28 cellular contexts compared by ENCODE assay signal in genomic region chr12:65761301-65761700, GRCh38.
A peak's percentile ranks its signal among the peaks of the same experiment; 100 is the strongest.
DNase-seq lines count a peak whose midpoint lies in the region; ATAC-seq and TF ChIP-seq lines count a peak whose summit lies in the region.
"Had no signal": no experiment of that assay in that cellular context is flagged by ENCODE, and none has a peak within 500 bp of the region (broad histone marks: within the 10 kb centered on the region; RNA-seq: fewer than 3 reads in every experiment).

No MANE protein-coding gene starts in this region.

- peaks cover 27% of the 10 kb centered on the region for H3K4me1 Mint-ChIP-seq in endodermal cell
- H3K4me1 Mint-ChIP-seq: CD14-positive monocyte; CD8-positive, alpha-beta memory T cell had no signal

- H3K9me3 Mint-ChIP-seq in endodermal cell: peaks cover 1% of the 10 kb centered on the region
- H3K9me3 Mint-ChIP-seq: CD14-positive monocyte; CD8-positive, alpha-beta memory T cell; HFFc6 had no signal

- intact Hi-C loops in esophagus muscularis mucosa (cut with DNase I): no loop called here

- H3K9ac ChIP-seq in HUES64 (ENCODE audit: low read depth, low read length) (0 out of 2 replicates have a peak overlapping the region, but pooled peaks have one; percentile 8), endodermal cell (ENCODE audit: extremely low read depth, low read length, poor library complexity, severe bottlenecking) (no peak overlapping the region)

- H3K36me3 ChIP-seq in HUES64 (ENCODE audit: insufficient read depth, low read length) (no peaks in the 10 kb centered on the region), endodermal cell (ENCODE audit: control insufficient read depth, insufficient read depth, low read length) (no peaks in the 10 kb centered on the region), esophagus muscularis mucosa (no peaks in the 10 kb centered on the region)
- H3K36me3 ChIP-seq: BE2C, HAP-1 had no signal

- peak; percentile 44 for DNase-seq in ELF-1 (ENCODE audit: low read depth, low spot score)
- DNase-seq in endodermal cell: peak; percentile 82
- DNase-seq in iPS-NIHi7 (ENCODE audit: extremely low spot score): peak; percentile 53
- DNase-seq in NCI-H82 (lab: John Stamatoyannopoulos, UW): no peak
- DNase-seq in MV-4-11 (lab: John Stamatoyannopoulos, UW): no peak
- no peak for DNase-seq in esophagus muscularis mucosa (ENCODE audit: extremely low spot score)
- DNase-seq: BE2C; CD8-positive, alpha-beta memory T cell; DMS 273 treated with DMSO at 0.1 percent for 48 hours; DMS79; EL; HFFc6; NCI-H1105; NCI-H146; NCI-H1930; NCI-H2107; NCI-H524; NCI-H748 treated with DMSO at 0.1 percent for 48 hours; NK-92 treated with Interleukin-12 subunit alpha and Interleukin-12 subunit beta, amount 100 ng/mL, for 24 hours; SHP77 had no signal

- peak overlapping the region; percentile 84 for H3K27ac Mint-ChIP-seq in endodermal cell
- H3K27ac Mint-ChIP-seq: CD14-positive monocyte; CD8-positive, alpha-beta memory T cell; HFFc6 had no signal

- H3K4me3 Mint-ChIP-seq in endodermal cell: no peak overlapping the region
- H3K4me3 Mint-ChIP-seq: CD14-positive monocyte; CD8-positive, alpha-beta memory T cell; HFFc6 had no signal

- TF ChIP-seq POLR2A in esophagus muscularis mucosa (IDR thresholded peaks at IDR 0.05; ENCODE audit: low read depth): no peak

- no peaks in the 10 kb centered on the region for H3K36me3 Mint-ChIP-seq in endodermal cell (ENCODE audit: low read depth)
- H3K36me3 Mint-ChIP-seq: CD14-positive monocyte; CD8-positive, alpha-beta memory T cell had no signal

- ATAC-seq in HG03520 (IDR thresholded peaks at IDR 0.05; ENCODE audit: unreplicated experiment): no peak
- ATAC-seq: Panc1 had no signal

- H3K4me1 ChIP-seq in HUES64 (ENCODE audit: insufficient read depth, low read length) (peaks cover 27% of the 10 kb centered on the region), endodermal cell (ENCODE audit: control insufficient read depth, insufficient read depth, low read length) (peaks cover 15% of the 10 kb centered on the region), esophagus muscularis mucosa (no peaks in the 10 kb centered on the region)
- H3K4me1 ChIP-seq: BE2C, HAP-1 had no signal

- peaks cover 2% of the 10 kb centered on the region for H3K27me3 Mint-ChIP-seq in endodermal cell (ENCODE audit: insufficient read depth)
- H3K27me3 Mint-ChIP-seq: CD8-positive, alpha-beta memory T cell had no signal

- TF ChIP-seq EP300 in esophagus muscularis mucosa (IDR thresholded peaks at IDR 0.05): no peak

- TF ChIP-seq CTCF in endodermal cell (conservative IDR thresholded peaks at IDR 0.05): no peak
- no peak for TF ChIP-seq CTCF in esophagus muscularis mucosa (IDR thresholded peaks at IDR 0.05)

- H3K9me3 ChIP-seq in HUES64 (ENCODE audit: insufficient read depth, low read depth, low read length): 0 out of 2 replicates have a peak, but pooled peaks cover 2% of the 10 kb centered on the region
- H3K9me3 ChIP-seq in endodermal cell (ENCODE audit: control insufficient read depth, low read length): peaks cover 12% of the 10 kb centered on the region
- no peaks in the 10 kb centered on the region for H3K9me3 ChIP-seq in esophagus muscularis mucosa
- H3K9me3 ChIP-seq: BE2C, HAP-1 had no signal

- peak overlapping the region; percentile 82 for H3K27ac ChIP-seq in HUES64 (ENCODE audit: low read depth, low read length)
- no peak overlapping the region for H3K27ac ChIP-seq in endodermal cell (ENCODE audit: low read depth, low read length)
- no peak overlapping the region for H3K27ac ChIP-seq in esophagus muscularis mucosa (replicated peaks in 1 of 4)
- H3K27ac ChIP-seq: 22Rv1, RWPE1, SK-N-MC had no signal

- 25% methylated on average over 2 of the region's 2 CpGs for WGBS in HUES64
- WGBS in endodermal cell (ENCODE audit: insufficient coverage in 1 of 2, insufficient read length in 1 of 2), 2 experiments: 52 to 63% methylated on average over 1 to 2 of the region's 2 CpGs
- 51% methylated on average over 2 of the region's 2 CpGs for WGBS in esophagus muscularis mucosa

- H3K4me3 ChIP-seq in HUES64 (ENCODE audit: low read length): no peak overlapping the region
- H3K4me3 ChIP-seq in endodermal cell (ENCODE audit: low read length): no peak overlapping the region
- H3K4me3 ChIP-seq in esophagus muscularis mucosa: no peak overlapping the region
- H3K4me3 ChIP-seq: HAP-1, SK-N-MC had no signal

- H3K27me3 ChIP-seq in HUES64 (ENCODE audit: insufficient read depth, low read length) (no peaks in the 10 kb centered on the region), endodermal cell (ENCODE audit: control insufficient read depth, insufficient read depth, low read length, poor library complexity, severe bottlenecking) (no peaks in the 10 kb centered on the region), esophagus muscularis mucosa (peaks cover 0 to 7% (median 3%) of the 10 kb centered on the region in 4 donors)
- H3K27me3 ChIP-seq: BE2C had no signal

Comparison
In these comparisons a context has a peak if more than half of its experiments do, and no peak if none do; other contexts are left out.
1. DNase-seq: peak in ELF-1 (single experiment), endodermal cell (single experiment) and iPS-NIHi7 (single experiment); none in NCI-H82 (single experiment), MV-4-11 (single experiment) and esophagus muscularis mucosa (single experiment).